Comparison of ENCODE assay signal across 12 cellular contexts in genomic region chr22:26573026-26573662, GRCh38. TPM values are rescaled to one million over a fixed set of nuclear protein-coding genes. Genes with fewer than 3 reads are reported as not detected.
DNase-seq lines count a peak whose midpoint lies in the region; ATAC-seq and TF ChIP-seq lines count a peak whose summit lies in the region.
"Had no signal": no experiment of that assay in that cellular context is flagged by ENCODE, and none has a peak within 500 bp of the region (broad histone marks: within the 10 kb centered on the region; RNA-seq: fewer than 3 reads in every experiment).

No MANE protein-coding gene starts in this region.

- no peaks in the 10 kb centered on the region for H3K9me3 Mint-ChIP-seq in endodermal cell

- no peaks in the 10 kb centered on the region for H3K27me3 Mint-ChIP-seq in endodermal cell (ENCODE audit: insufficient read depth)

- peak overlapping the region; percentile 62 for H3K27ac Mint-ChIP-seq in endodermal cell

- ATAC-seq in foreskin keratinocyte = no peak
- ATAC-seq in GM19397 (IDR thresholded peaks at IDR 0.05; ENCODE audit: unreplicated experiment) = no peak

- H3K4me3 Mint-ChIP-seq in endodermal cell = no peak overlapping the region

- H3K27me3 ChIP-seq in endodermal cell (ENCODE audit: control insufficient read depth, insufficient read depth, low read length, poor library complexity, severe bottlenecking) = no peaks in the 10 kb centered on the region
- H3K27me3 ChIP-seq in mucosa of rectum (ENCODE audit: control insufficient read depth in 2 of 2, insufficient read depth in 2 of 2, low read length in 2 of 2) = no peaks in the 10 kb centered on the region
- H3K27me3 ChIP-seq in foreskin keratinocyte = no peaks in the 10 kb centered on the region

- DNase-seq in AML-193 (lab: John Stamatoyannopoulos, UW) = peak; percentile 98 to 99
- peak; percentile 91 to 99 for DNase-seq in NOMO-1 (lab: John Stamatoyannopoulos, UW; ENCODE audit: unreplicated experiment in 2 of 2)
- no peak for DNase-seq in endodermal cell
- no peak for DNase-seq in foreskin keratinocyte
- DNase-seq in NCI-H128 (lab: John Stamatoyannopoulos, UW; ENCODE audit: unreplicated experiment) = no peak
- DNase-seq in HEK293T (ENCODE audit: extremely low spot score) = no peak
- DNase-seq: cerebellar nuclear complex had no signal

- TF ChIP-seq CTCF in endodermal cell (conservative IDR thresholded peaks at IDR 0.05) (no peak), foreskin keratinocyte (conservative IDR thresholded peaks at IDR 0.05) (no peak)

- peaks cover 57% of the 10 kb centered on the region for H3K4me1 Mint-ChIP-seq in endodermal cell

- 90 to 100% methylated on average over 8 to 10 of the region's 10 CpGs for WGBS in endodermal cell (ENCODE audit: insufficient coverage in 1 of 2, insufficient read length in 1 of 2), 2 experiments

- POLR2A ChIA-PET in HEK293T (lab: Yijun Ruan, JAX) = no interaction called here

- CTCF ChIA-PET in HEK293T (lab: Yijun Ruan, JAX) = no interaction called here

- H3K4me1 ChIP-seq in endodermal cell (ENCODE audit: control insufficient read depth, insufficient read depth, low read length) = no peaks in the 10 kb centered on the region
- H3K4me1 ChIP-seq in mucosa of rectum (ENCODE audit: control insufficient read depth in 2 of 2, insufficient read depth in 2 of 2, low read length in 2 of 2) = peaks cover 6 to 7% of the 10 kb centered on the region in 2 donors
- H3K4me1 ChIP-seq in foreskin keratinocyte = peaks cover 7% of the 10 kb centered on the region

- no peak overlapping the region for H3K27ac ChIP-seq in endodermal cell (ENCODE audit: low read depth, low read length)
- H3K27ac ChIP-seq in mucosa of rectum (ENCODE audit: low read depth in 2 of 2, low read length in 2 of 2) = peak overlapping the region; percentile 32 to 46
- H3K27ac ChIP-seq in foreskin keratinocyte = no peak overlapping the region
- H3K27ac ChIP-seq: KMS-11 had no signal

- H3K9me3 ChIP-seq in endodermal cell (ENCODE audit: control insufficient read depth, low read length) (no peaks in the 10 kb centered on the region), mucosa of rectum (ENCODE audit: control insufficient read depth in 2 of 2, low read length in 2 of 2) (no peaks in the 10 kb centered on the region)
- H3K9me3 ChIP-seq: Caco-2 had no signal

- H3K9ac ChIP-seq in endodermal cell (ENCODE audit: extremely low read depth, low read length, poor library complexity, severe bottlenecking) (no peak overlapping the region), mucosa of rectum (ENCODE audit: low read depth in 1 of 2, low read length in 2 of 2) (no peak overlapping the region)
- H3K9ac ChIP-seq: KMS-11 had no signal

- peaks cover 27% of the 10 kb centered on the region for H3K36me3 Mint-ChIP-seq in endodermal cell (ENCODE audit: low read depth)

- H3K36me3 ChIP-seq in endodermal cell (ENCODE audit: control insufficient read depth, insufficient read depth, low read length) (peaks cover 5% of the 10 kb centered on the region), mucosa of rectum (ENCODE audit: control insufficient read depth in 2 of 2, insufficient read depth in 2 of 2, low read length in 2 of 2) (no peaks in the 10 kb centered on the region)

- H3K4me3 ChIP-seq in endodermal cell (ENCODE audit: low read length) (no peak overlapping the region), mucosa of rectum (ENCODE audit: low read length in 2 of 2) (no peak overlapping the region)

TF ChIP-seq in HEK293T, 16 proteins besides CTCF, POLR2A, EP300 and RAD21:
- TF ChIP-seq ARNT (IDR thresholded peaks at IDR 0.05) = no peak
- TF ChIP-seq HDGF (IDR thresholded peaks at IDR 0.05; ENCODE audit: borderline replicate concordance) = no peak
- TF ChIP-seq FOXK2 (IDR thresholded peaks at IDR 0.05) = no peak
- TF ChIP-seq LEF1 (IDR thresholded peaks at IDR 0.05; ENCODE audit: borderline replicate concordance) = no peak
- TF ChIP-seq, protein P1, sequence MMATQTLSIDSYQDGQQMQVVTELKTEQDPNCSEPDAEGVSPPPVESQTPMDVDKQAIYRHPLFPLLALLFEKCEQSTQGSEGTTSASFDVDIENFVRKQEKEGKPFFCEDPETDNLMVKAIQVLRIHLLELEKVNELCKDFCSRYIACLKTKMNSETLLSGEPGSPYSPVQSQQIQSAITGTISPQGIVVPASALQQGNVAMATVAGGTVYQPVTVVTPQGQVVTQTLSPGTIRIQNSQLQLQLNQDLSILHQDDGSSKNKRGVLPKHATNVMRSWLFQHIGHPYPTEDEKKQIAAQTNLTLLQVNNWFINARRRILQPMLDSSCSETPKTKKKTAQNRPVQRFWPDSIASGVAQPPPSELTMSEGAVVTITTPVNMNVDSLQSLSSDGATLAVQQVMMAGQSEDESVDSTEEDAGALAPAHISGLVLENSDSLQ (IDR thresholded peaks at IDR 0.05) = no peak
- no peak for TF ChIP-seq BHLHE40 (IDR thresholded peaks at IDR 0.05; ENCODE audit: borderline replicate concordance)
- no peak for TF ChIP-seq ELF4 (IDR thresholded peaks at IDR 0.05)
- TF ChIP-seq TARDBP (IDR thresholded peaks at IDR 0.05) = no peak
- no peak for TF ChIP-seq NFRKB (IDR thresholded peaks at IDR 0.05)
- no peak for TF ChIP-seq FOXM1 (IDR thresholded peaks at IDR 0.05; ENCODE audit: borderline replicate concordance)
- TF ChIP-seq CTBP1 (IDR thresholded peaks at IDR 0.05; ENCODE audit: borderline replicate concordance) = no peak
- no peak for TF ChIP-seq FOXA1 (IDR thresholded peaks at IDR 0.05)
- no peak for TF ChIP-seq SP1 (IDR thresholded peaks at IDR 0.05)
- TF ChIP-seq SUZ12 (IDR thresholded peaks at IDR 0.05) = no peak

RNA-seq across cellular contexts. Expression of gene TPST2, which starts 16.8 kb away (rescaled TPM):
- total RNA-seq in endodermal cell (10 to 100 TPM; 38.9 to 53.2 TPM), foreskin keratinocyte (20.7 and 25.1 TPM in 2 replicates)
- 22.0 TPM for polyA plus RNA-seq in endodermal cell (2013, experiment 1 of 2)
- polyA plus RNA-seq in endodermal cell (2013, experiment 2 of 2) = 19.7 TPM
- polyA plus RNA-seq in foreskin keratinocyte = 19.4 and 21.3 TPM in 2 replicates

RNA-seq across cellular contexts. Expression of gene CRYBB1, which starts 44.7 kb away (rescaled TPM):
- total RNA-seq in endodermal cell (1 to 10 TPM in 1 of 2 donors, under 1 TPM in 1; 0.33 to 1.7 TPM), foreskin keratinocyte (not detected in 2 replicates)
- 0.21 TPM for polyA plus RNA-seq in endodermal cell (2013, experiment 1 of 2)
- polyA plus RNA-seq in endodermal cell (2013, experiment 2 of 2) = not detected
- not detected in 2 replicates for polyA plus RNA-seq in foreskin keratinocyte
- total RNA-seq: Caco-2, SK-MEL-5 had no signal

RNA-seq across cellular contexts. Expression of gene CRYBA4, which starts 48.6 kb away (rescaled TPM):
- not detected for total RNA-seq in endodermal cell
- 0.39 TPM for polyA plus RNA-seq in endodermal cell (2013, experiment 1 of 2)
- 0.50 TPM for polyA plus RNA-seq in endodermal cell (2013, experiment 2 of 2)
- not detected in 2 replicates for total RNA-seq in foreskin keratinocyte
- polyA plus RNA-seq in foreskin keratinocyte = not detected in 2 replicates

Comparison
In these comparisons a context has a peak if more than half of its experiments do, and no peak if none do; other contexts are left out.
1. DNase-seq: peak in AML-193 (2 of 2) and NOMO-1 (2 of 2); none in endodermal cell (single experiment), foreskin keratinocyte (0 of 2), NCI-H128 (single experiment) and HEK293T (single experiment).
2. H3K27ac ChIP-seq: peak in mucosa of rectum (2 of 2); none in endodermal cell (single experiment) and foreskin keratinocyte (single experiment).